Comparison of ENCODE assay signal across 23 cellular contexts in the genomic region with DNA sequence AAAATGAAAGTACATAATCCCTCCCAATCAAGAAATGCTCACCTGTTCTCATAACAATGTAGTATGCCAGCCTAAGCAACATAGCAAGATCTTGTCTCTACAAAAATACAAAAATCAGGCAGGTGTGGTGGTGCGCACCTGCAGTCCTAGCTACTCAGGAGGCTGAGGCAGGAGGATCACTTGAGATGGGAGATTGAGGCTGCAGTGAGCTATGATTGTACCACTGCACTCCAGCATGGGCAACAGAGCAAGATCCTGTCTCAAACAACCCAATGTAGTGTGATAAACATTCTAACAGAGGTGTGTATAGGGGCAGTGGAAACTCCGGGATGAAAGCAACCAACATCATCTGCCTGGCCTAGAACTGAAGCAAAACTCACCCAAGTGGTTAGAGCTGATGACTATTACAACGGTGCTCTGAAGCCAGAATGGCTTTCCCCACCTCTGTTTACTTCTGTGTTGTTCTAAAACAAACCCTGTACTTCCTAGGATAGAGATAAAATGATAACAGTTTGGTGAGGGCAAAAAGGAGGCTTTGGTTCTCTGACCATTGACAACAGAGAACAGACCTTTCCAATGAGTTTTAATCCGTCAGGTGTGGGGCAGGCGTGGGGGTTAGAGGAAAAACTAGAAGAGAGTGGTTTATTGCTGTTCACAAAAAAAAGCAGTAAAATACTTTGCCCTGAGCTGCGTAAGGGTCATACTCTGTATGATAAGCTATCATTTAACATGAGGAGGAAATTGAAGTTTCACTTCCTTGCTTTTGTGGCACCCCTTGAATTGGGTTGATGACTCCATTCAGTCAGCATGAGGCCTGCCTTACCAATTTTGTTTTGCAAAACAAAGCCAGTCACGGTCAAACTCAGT. TPM values are rescaled to one million over a fixed set of nuclear protein-coding genes. Genes with fewer than 3 reads are reported as not detected.
DNase-seq lines count a peak whose midpoint lies in the region; ATAC-seq and TF ChIP-seq lines count a peak whose summit lies in the region.
"Had no signal": no experiment of that assay in that cellular context is flagged by ENCODE, and none has a peak within 500 bp of the region (broad histone marks: within the 10 kb centered on the region; RNA-seq: fewer than 3 reads in every experiment).

No MANE protein-coding gene starts in this region.

- BruUV-seq in OCI-LY7 (replicated peaks; lab: Mats Ljungman, UMichigan): no TSS peak

- H2BK5ac ChIP-seq in mesendoderm (ENCODE audit: low read length): no peak overlapping the region

- H3K36me3 ChIP-seq in Karpas-422 (ENCODE audit: insufficient read depth, low read length) (no peaks in the 10 kb centered on the region), OCI-LY7 (ENCODE audit: insufficient read depth, low read length) (no peaks in the 10 kb centered on the region), mesendoderm (ENCODE audit: control insufficient read depth, insufficient read depth, low read length) (no peaks in the 10 kb centered on the region)
- H3K36me3 ChIP-seq: brain microvascular endothelial cell, pancreas, sigmoid colon, thyroid gland had no signal

- peak overlapping the region; percentile 34; the same call in 1 of the 2 replicates for H3K27ac ChIP-seq in Karpas-422 (ENCODE audit: low read length)
- no peak overlapping the region for H3K27ac ChIP-seq in OCI-LY7 (ENCODE audit: low read depth, low read length, poor library complexity, severe bottlenecking)
- no peak overlapping the region for H3K27ac ChIP-seq in mesendoderm (ENCODE audit: low read depth, low read length)
- H3K27ac ChIP-seq: brain microvascular endothelial cell, KMS-11, pancreas, sigmoid colon, thyroid gland had no signal

- peak overlapping the region; percentile 25 for H2AK5ac ChIP-seq in mesendoderm (ENCODE audit: low read length)

- H3K4me1 ChIP-seq in Karpas-422 (ENCODE audit: low read length) (peaks cover 20% of the 10 kb centered on the region), OCI-LY7 (ENCODE audit: insufficient read depth, low read length, poor library complexity, severe bottlenecking) (peaks cover 11% of the 10 kb centered on the region), mesendoderm (ENCODE audit: control insufficient read depth, low read depth, low read length) (peaks cover 6% of the 10 kb centered on the region)
- H3K4me1 ChIP-seq: pancreas, sigmoid colon, thyroid gland had no signal

- DNase-seq in Karpas-422 (peak; percentile 82), OCI-LY7 (ENCODE audit: low spot score) (peak; percentile 54), mesendoderm (no peak), NCI-H446 (lab: John Stamatoyannopoulos, UW) (no peak), DMS53 treated with DMSO at 0.1 percent for 48 hours (lab: John Stamatoyannopoulos, UW; ENCODE audit: unreplicated experiment) (no peak)
- DNase-seq: activated CD4-positive, alpha-beta T cell treated with anti-CD3 and anti-CD28 coated beads for 36 hours; brain microvascular endothelial cell; cortex of kidney; naive thymus-derived CD8-positive, alpha-beta T cell; NCI-H1417; NCI-H2171; NCI-H82; pancreas; sigmoid colon; SK-N-SH; stimulated activated naive CD4-positive, alpha-beta T cell; thyroid gland had no signal

- no peak overlapping the region for H3K18ac ChIP-seq in mesendoderm (ENCODE audit: low read length)

- no peaks in the 10 kb centered on the region for H4K20me1 ChIP-seq in Karpas-422 (ENCODE audit: insufficient read depth, low read depth, low read length)
- H4K20me1 ChIP-seq in OCI-LY7 (ENCODE audit: insufficient read depth, low read length): no peaks in the 10 kb centered on the region

- no peak overlapping the region for H2BK15ac ChIP-seq in mesendoderm (replicated peaks; ENCODE audit: low read depth)

- intact Hi-C loops in OCI-LY7 (cut with micrococcal nuclease; ENCODE audit: unreplicated experiment): no loop called here

- H3K4me2 ChIP-seq in Karpas-422 (ENCODE audit: low read depth, low read length, poor library complexity, severe bottlenecking) (peak overlapping the region; percentile 41), OCI-LY7 (ENCODE audit: low read length) (peak overlapping the region; percentile 34), mesendoderm (ENCODE audit: low read length) (no peak overlapping the region)
- H3K4me2 ChIP-seq: KMS-11, SK-N-SH had no signal

- H3K9ac ChIP-seq in Karpas-422 (ENCODE audit: low read length): 0 out of 2 replicates have a peak overlapping the region, but pooled peaks have one; percentile 0
- H3K9ac ChIP-seq in mesendoderm (ENCODE audit: low read length): no peak overlapping the region
- H3K9ac ChIP-seq: KMS-11, SK-N-SH had no signal

- H3K4me3 ChIP-seq in Karpas-422 (ENCODE audit: low read length): no peak overlapping the region
- no peak overlapping the region for H3K4me3 ChIP-seq in OCI-LY7 (ENCODE audit: low read depth, low read length, poor library complexity, severe bottlenecking)
- no peak overlapping the region for H3K4me3 ChIP-seq in mesendoderm (ENCODE audit: low read length)
- H3K4me3 ChIP-seq: lung, pancreas, sigmoid colon, thyroid gland had no signal

- H3K23ac ChIP-seq in mesendoderm (ENCODE audit: low read length): no peak overlapping the region

- peak; percentile 63 for ATAC-seq in GM18861 (IDR thresholded peaks at IDR 0.05; ENCODE audit: unreplicated experiment)
- ATAC-seq in GM21423 (IDR thresholded peaks at IDR 0.05; ENCODE audit: unreplicated experiment): no peak
- no peak for ATAC-seq in GM21737 (IDR thresholded peaks at IDR 0.05; ENCODE audit: unreplicated experiment)
- ATAC-seq: activated CD4-positive, alpha-beta T cell treated with anti-CD3 and anti-CD28 coated beads for 36 hours; naive thymus-derived CD8-positive, alpha-beta T cell; pancreas had no signal

- H3K79me2 ChIP-seq in Karpas-422 (ENCODE audit: low read length) (no peaks in the 10 kb centered on the region), OCI-LY7 (ENCODE audit: insufficient read depth, low read depth, low read length) (no peaks in the 10 kb centered on the region), mesendoderm (ENCODE audit: control insufficient read depth, insufficient read depth, low read length) (no peaks in the 10 kb centered on the region)

- H3K9me2 ChIP-seq in Karpas-422 (replicated peaks; ENCODE audit: insufficient read depth, low read length): no peaks in the 10 kb centered on the region
- H3K9me2 ChIP-seq in OCI-LY7 (ENCODE audit: insufficient read depth, low read length): no peaks in the 10 kb centered on the region
- H3K9me2 ChIP-seq: SK-N-SH had no signal

- WGBS in mesendoderm (ENCODE audit: extremely low coverage, insufficient coverage, low lambda C conversion rate): no CpG with 5 or more reads among the region's 7 CpGs

- H4K5ac ChIP-seq in mesendoderm (ENCODE audit: low read length): no peak overlapping the region

- H2AFZ ChIP-seq in Karpas-422 (ENCODE audit: low read length) (peak overlapping the region; percentile 45), OCI-LY7 (ENCODE audit: low read length) (peak overlapping the region; percentile 82)

- H3K27me3 ChIP-seq in Karpas-422 (ENCODE audit: low read length) (no peaks in the 10 kb centered on the region), mesendoderm (ENCODE audit: insufficient read depth, low read length, poor library complexity) (no peaks in the 10 kb centered on the region)
- H3K27me3 ChIP-seq: brain microvascular endothelial cell, pancreas, sigmoid colon, thyroid gland had no signal

- no peak overlapping the region for H4K8ac ChIP-seq in mesendoderm (ENCODE audit: low read depth, low read length)

- no peaks in the 10 kb centered on the region for H3K9me3 ChIP-seq in Karpas-422 (ENCODE audit: low read length)
- no peaks in the 10 kb centered on the region for H3K9me3 ChIP-seq in OCI-LY7 (ENCODE audit: low read length)
- H3K9me3 ChIP-seq: pancreas, sigmoid colon, SK-N-SH, thyroid gland had no signal

- POLR2A ChIA-PET in OCI-LY7 (lab: Charles Lee): interaction anchor here (0.5 to 1.3 kb wide), 7 partner anchors 11 to 76 kb away, joined by 3 to 7 read pairs (median 3); partner anchors contain the start of genes BRD8 and KIF20A

- no peak overlapping the region for H3K4ac ChIP-seq in mesendoderm (ENCODE audit: low read depth, low read length)

- no peak overlapping the region for H3K56ac ChIP-seq in mesendoderm (ENCODE audit: low read length)

- CTCF ChIA-PET in OCI-LY7 (lab: Charles Lee; ENCODE audit: unreplicated experiment): no interaction called here

- no peak overlapping the region for H2BK120ac ChIP-seq in mesendoderm (ENCODE audit: low read depth, low read length)

- TF ChIP-seq CTCF in OCI-LY7 (conservative IDR thresholded peaks at IDR 0.05; ENCODE audit: low read length): no peak

- no peaks in the 10 kb centered on the region for H3K79me1 ChIP-seq in mesendoderm (ENCODE audit: low read length)

RNA-seq across cellular contexts. Expression of gene WNT8A, which starts 18.9 kb away (rescaled TPM):
- not detected in 2 replicates for total RNA-seq in Karpas-422 (2014; rRNA removed; shearing (Covaris generic); ENCODE audit: low replicate concordance)
- total RNA-seq in OCI-LY7 (2014; rRNA removed; shearing (Covaris generic)): not detected in 2 replicates
- total RNA-seq in OCI-LY7 (2022): not detected in 2 replicates
- 1.8 TPM for polyA plus RNA-seq in mesendoderm (2013, experiment 1 of 2)
- 1.7 TPM for polyA plus RNA-seq in mesendoderm (2013, experiment 2 of 2)
- total RNA-seq: activated CD4-positive, alpha-beta T cell treated with anti-CD3 and anti-CD28 coated beads for 36 hours; endothelial cell of umbilical vein; lung; naive thymus-derived CD8-positive, alpha-beta T cell; pancreas; sigmoid colon; thyroid gland had no signal
- polyA plus RNA-seq: endothelial cell of umbilical vein; lung; naive thymus-derived CD8-positive, alpha-beta T cell; pancreas; sigmoid colon; SK-N-SH had no signal

RNA-seq across cellular contexts. Expression of gene NME5, which starts 36.5 kb away (rescaled TPM):
- total RNA-seq in Karpas-422 (2014; rRNA removed; shearing (Covaris generic); ENCODE audit: low replicate concordance): 1.3 and 2.0 TPM in 2 replicates
- not detected in 2 replicates for total RNA-seq in OCI-LY7 (2014; rRNA removed; shearing (Covaris generic))
- not detected in 2 replicates for total RNA-seq in OCI-LY7 (2022)
- 2.9 TPM for polyA plus RNA-seq in mesendoderm (2013, experiment 1 of 2)
- 3.0 TPM for polyA plus RNA-seq in mesendoderm (2013, experiment 2 of 2)
- total RNA-seq: activated CD4-positive, alpha-beta T cell treated with anti-CD3 and anti-CD28 coated beads for 36 hours; naive thymus-derived CD8-positive, alpha-beta T cell had no signal
- polyA plus RNA-seq: naive thymus-derived CD8-positive, alpha-beta T cell had no signal

Comparison
In these comparisons a context has a peak if more than half of its experiments do, and no peak if none do; other contexts are left out.
1. DNase-seq: peak in Karpas-422 (single experiment) and OCI-LY7 (single experiment); none in mesendoderm (single experiment), NCI-H446 (0 of 2) and DMS53 treated with DMSO at 0.1 percent for 48 hours (single experiment).